ENCODE assay signal across 8 cellular contexts in the genomic region with DNA sequence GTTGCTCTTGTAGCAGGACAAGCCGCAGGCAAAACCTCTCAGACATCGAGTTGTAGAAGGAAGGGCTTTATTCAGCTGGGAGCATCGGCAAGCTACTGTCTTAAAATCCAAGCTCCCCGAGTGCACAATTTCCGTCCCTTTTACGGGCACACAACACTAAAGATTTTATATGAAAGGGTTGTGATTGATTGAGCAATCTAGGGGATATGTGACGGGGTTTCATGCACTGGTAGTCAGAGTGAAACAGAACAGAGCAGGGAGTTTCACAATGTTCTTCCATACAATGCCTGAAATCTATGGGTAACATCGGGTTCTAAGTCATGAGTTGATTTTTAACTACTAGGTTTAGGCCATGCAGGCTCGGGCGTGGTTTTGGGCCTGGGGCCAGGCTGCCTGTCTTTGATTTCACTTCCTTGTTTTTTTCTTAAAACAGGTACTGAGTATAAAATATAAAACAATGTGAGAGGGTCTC. TPM values are rescaled to one million over a fixed set of nuclear protein-coding genes. Genes with fewer than 3 reads are reported as not detected.
DNase-seq lines count a peak whose midpoint lies in the region; ATAC-seq and TF ChIP-seq lines count a peak whose summit lies in the region.
"Not testable (repeated sequence)": the region's sequence is repeated elsewhere in the genome, so short reads cannot be mapped to it uniquely, and the experiment has no call there.

No MANE protein-coding gene starts in this region.

- H3K4me3 ChIP-seq in CD8-positive, alpha-beta T cell (ENCODE audit: low read depth, low read length); thyroid gland (replicated peaks in 1 of 3): not testable (repeated sequence)

- not testable (repeated sequence) for H3K27me3 Mint-ChIP-seq in CD8-positive, alpha-beta T cell (ENCODE audit: low read depth); activated T-helper 17 cell treated with anti-CD3 and anti-CD28 coated beads, Interleukin-2, amount 50 U/mL, for 72 hours; osteocyte (ENCODE audit: unreplicated experiment)

- TF ChIP-seq CTCF in CD8-positive, alpha-beta T cell (IDR thresholded peaks at IDR 0.05); osteocyte (IDR thresholded peaks at IDR 0.05); thyroid gland (IDR thresholded peaks at IDR 0.05): not testable (repeated sequence)

- H3K4me1 ChIP-seq in CD8-positive, alpha-beta T cell (ENCODE audit: insufficient read depth, low read length), result peaks cover 16% of the 10 kb centered on the region
- H3K4me1 ChIP-seq in thyroid gland, result peaks cover 10 to 14% of the 10 kb centered on the region in 2 donors

- not testable (repeated sequence) for H3K4me3 Mint-ChIP-seq in CD8-positive, alpha-beta T cell; osteocyte (ENCODE audit: unreplicated experiment)
- H3K4me3 Mint-ChIP-seq in activated T-helper 17 cell treated with anti-CD3 and anti-CD28 coated beads, Interleukin-2, amount 50 U/mL, for 72 hours, result peak overlapping the region; percentile 85

- TF ChIP-seq POLR2A in thyroid gland (IDR thresholded peaks at IDR 0.05), result not testable (repeated sequence)

- CTCF ChIA-PET in CD8-positive, alpha-beta T cell (lab: Charles Lee), result not testable (repeated sequence)

- intact Hi-C loops in CD8-positive, alpha-beta T cell (cut with DNase I, micrococcal nuclease); left colon (cut with DNase I, micrococcal nuclease); thyroid gland (cut with DNase I): not testable (repeated sequence)

- DNase-seq in CD8-positive, alpha-beta T cell, result peak in 4 of 7 experiments; percentile 16 to 54 (median 36)
- peak; percentile 67 for DNase-seq in LoVo (ENCODE audit: low spot score)
- DNase-seq in SIG-M5 treated with dmso at 0.1 percent for 504 hours (lab: John Stamatoyannopoulos, UW; ENCODE audit: unreplicated experiment), result peak; percentile 68
- DNase-seq in effector CD8-positive, alpha-beta T cell (lab: John Stamatoyannopoulos, UW), result peak; percentile 1
- peak; percentile 89 to 91 for DNase-seq in left colon
- not testable (repeated sequence) for DNase-seq in osteocyte (ENCODE audit: extremely low spot score, unreplicated experiment)
- DNase-seq in thyroid gland, result peak; percentile 47 to 54

- not testable (repeated sequence) for H3K9me3 ChIP-seq in CD8-positive, alpha-beta T cell (ENCODE audit: low read length); thyroid gland

- not testable (repeated sequence) for ATAC-seq in CD8-positive, alpha-beta T cell
- peak; percentile 8 for ATAC-seq in activated T-helper 17 cell treated with anti-CD3 and anti-CD28 coated beads, Interleukin-2, amount 50 U/mL, for 72 hours (replicated peaks)
- ATAC-seq in left colon, result peak; percentile 77

- not testable (repeated sequence) for H3K27me3 ChIP-seq in CD8-positive, alpha-beta T cell (ENCODE audit: insufficient read depth, low read length); thyroid gland

- WGBS in thyroid gland, 2 donors, result 78 to 85% methylated on average over 10 of the region's 10 CpGs

- POLR2A ChIA-PET in CD8-positive, alpha-beta T cell (lab: Charles Lee), result interaction anchor here (0.6 kb wide), 1 partner anchor 12 kb away, joined by 4 read pairs; no protein-coding TSS in a partner anchor

- H3K27ac ChIP-seq in CD8-positive, alpha-beta T cell (ENCODE audit: low read depth, low read length), result not testable (repeated sequence)
- peak overlapping the region in 2 of 3 donors; percentile 1 to 34 for H3K27ac ChIP-seq in thyroid gland

- H3K4me1 Mint-ChIP-seq in CD8-positive, alpha-beta T cell (ENCODE audit: low read depth), result peaks cover 53% of the 10 kb centered on the region
- peaks cover 45% of the 10 kb centered on the region for H3K4me1 Mint-ChIP-seq in activated T-helper 17 cell treated with anti-CD3 and anti-CD28 coated beads, Interleukin-2, amount 50 U/mL, for 72 hours
- peaks cover 59% of the 10 kb centered on the region for H3K4me1 Mint-ChIP-seq in osteocyte (ENCODE audit: unreplicated experiment)

- peak overlapping the region; percentile 23 for H3K27ac Mint-ChIP-seq in CD8-positive, alpha-beta T cell
- peak overlapping the region; percentile 91 for H3K27ac Mint-ChIP-seq in activated T-helper 17 cell treated with anti-CD3 and anti-CD28 coated beads, Interleukin-2, amount 50 U/mL, for 72 hours
- peak overlapping the region; percentile 33 for H3K27ac Mint-ChIP-seq in osteocyte (ENCODE audit: unreplicated experiment)

- not testable (repeated sequence) for H3K36me3 ChIP-seq in CD8-positive, alpha-beta T cell (ENCODE audit: insufficient read depth, low read length); thyroid gland

- H3K36me3 Mint-ChIP-seq in CD8-positive, alpha-beta T cell, result peaks cover 25% of the 10 kb centered on the region
- peaks cover 11% of the 10 kb centered on the region for H3K36me3 Mint-ChIP-seq in activated T-helper 17 cell treated with anti-CD3 and anti-CD28 coated beads, Interleukin-2, amount 50 U/mL, for 72 hours (ENCODE audit: low read depth)
- H3K36me3 Mint-ChIP-seq in osteocyte (ENCODE audit: unreplicated experiment), result peaks cover 16% of the 10 kb centered on the region

- H3K9me3 Mint-ChIP-seq in CD8-positive, alpha-beta T cell; activated T-helper 17 cell treated with anti-CD3 and anti-CD28 coated beads, Interleukin-2, amount 50 U/mL, for 72 hours; osteocyte (ENCODE audit: unreplicated experiment): not testable (repeated sequence)

RNA-seq across cellular contexts. Expression of a gene that starts 22.0 kb away (rescaled TPM):
- total RNA-seq in CD8-positive, alpha-beta T cell, result 1 to 10 TPM; 4.2 to 5.9 TPM
- total RNA-seq in activated T-helper 17 cell treated with anti-CD3 and anti-CD28 coated beads, Interleukin-2, amount 50 U/mL, for 72 hours, result 10 to 100 TPM in 1 of 2 donors, 1 to 10 TPM in 1; 7.5 to 15.6 TPM
- total RNA-seq in left colon (10 to 100 TPM; 22.8 to 29.2 TPM), osteocyte (22.5 and 24.5 TPM in 2 replicates), thyroid gland (10 to 100 TPM; 11.0 to 18.3 (median 12.5) TPM)

RNA-seq across cellular contexts. Expression of a gene that starts 53.3 kb away (rescaled TPM):
- 1 to 10 TPM; 8.8 to 9.7 TPM for total RNA-seq in CD8-positive, alpha-beta T cell
- total RNA-seq in activated T-helper 17 cell treated with anti-CD3 and anti-CD28 coated beads, Interleukin-2, amount 50 U/mL, for 72 hours, result 10 to 100 TPM; 13.6 to 18.1 TPM
- total RNA-seq in left colon (10 to 100 TPM in 1 of 2 donors, 1 to 10 TPM in 1; 9.4 to 24.2 TPM), osteocyte (10.5 and 13.2 TPM in 2 replicates), thyroid gland (10 to 100 TPM in 1 of 4 donors, 1 to 10 TPM in 3; 3.8 to 12.8 (median 6.0) TPM)

Comparison
In these comparisons a context has a peak if more than half of its experiments do, and no peak if none do; other contexts are left out.
1. H3K27ac Mint-ChIP-seq: peak in every context shown above with its lines; median percentile 91 in activated T-helper 17 cell treated with anti-CD3 and anti-CD28 coated beads, Interleukin-2, amount 50 U/mL, for 72 hours; 33 in osteocyte; 23 in CD8-positive, alpha-beta T cell.